Comparison of ENCODE assay signal across 1 cellular context in genomic region chr1:241638091-241638682, GRCh38.
TF ChIP-seq lines count a peak whose summit lies in the region.

No MANE protein-coding gene starts in this region.

TF ChIP-seq in HEK293, 187 proteins besides CTCF, POLR2A, EP300 and RAD21 (continued from another document):
- TF ChIP-seq ZBTB11 (tag by site-specific recombination; conservative IDR thresholded peaks at IDR 0.05; ENCODE audit: low read depth) (peak; percentile 93), SP2 (tag by site-specific recombination; IDR thresholded peaks at IDR 0.05) (0 out of 2 replicates have a peak, but pooled peaks have one; percentile 33), ZNF791 (tag by site-specific recombination; IDR thresholded peaks at IDR 0.05) (no peak), AEBP2 (tag by site-specific recombination; IDR thresholded peaks at IDR 0.05; ENCODE audit: borderline replicate concordance) (no peak), ZBTB20 (tag by site-specific recombination; IDR thresholded peaks at IDR 0.05) (peak; percentile 47), PRDM6 (tag by site-specific recombination; IDR thresholded peaks at IDR 0.05) (peak; percentile 38; the same call in 1 of the 2 replicates), ZBTB26 (tag by site-specific recombination; optimal IDR thresholded peaks at IDR 0.05) (no peak), ZNF777 (tag by site-specific recombination; IDR thresholded peaks at IDR 0.05; ENCODE audit: borderline replicate concordance) (no peak), ZNF221 (tag by site-specific recombination; IDR thresholded peaks at IDR 0.05; ENCODE audit: borderline replicate concordance) (no peak), EGR2 (tag by site-specific recombination; IDR thresholded peaks at IDR 0.05; ENCODE audit: low read depth) (no peak), GLIS1 (tag by site-specific recombination; IDR thresholded peaks at IDR 0.05) (peak; percentile 43; the same call in 1 of the 2 replicates), ZNF341 (tag by site-specific recombination; IDR thresholded peaks at IDR 0.05; ENCODE audit: low read depth) (no peak), ZNF843 (tag by site-specific recombination; IDR thresholded peaks at IDR 0.05) (no peak), ZNF626 (tag by site-specific recombination; IDR thresholded peaks at IDR 0.05) (no peak), SP3 (tag by site-specific recombination; IDR thresholded peaks at IDR 0.05) (peak; percentile 25; the same call in 1 of the 2 replicates), ZSCAN4 (tag by site-specific recombination; IDR thresholded peaks at IDR 0.05) (no peak), ZXDB (tag by site-specific recombination; IDR thresholded peaks at IDR 0.05) (no peak), ZNF518A (tag by site-specific recombination; conservative IDR thresholded peaks at IDR 0.05; ENCODE audit: low read depth) (0 out of 2 replicates have a peak, but pooled peaks have one; percentile 24), ZBTB6 (tag by site-specific recombination; IDR thresholded peaks at IDR 0.05) (no peak), SCRT1 (tag by site-specific recombination; IDR thresholded peaks at IDR 0.05; ENCODE audit: borderline replicate concordance) (peak; percentile 96), ZNF366 (tag by site-specific recombination; conservative IDR thresholded peaks at IDR 0.05) (0 out of 2 replicates have a peak, but pooled peaks have one; percentile 12), SCRT2 (tag by site-specific recombination; IDR thresholded peaks at IDR 0.05) (peak; percentile 98), TRIM28 (IDR thresholded peaks at IDR 0.05; ENCODE audit: borderline replicate concordance, low read length) (0 out of 2 replicates have a peak, but pooled peaks have one; percentile 8), ZNF48 (tag by site-specific recombination; IDR thresholded peaks at IDR 0.05) (no peak)
TF ChIP-seq in HEK293: peak in this region for 13.
